Comparison of ENCODE assay signal across 10 cellular contexts in the genomic region with DNA sequence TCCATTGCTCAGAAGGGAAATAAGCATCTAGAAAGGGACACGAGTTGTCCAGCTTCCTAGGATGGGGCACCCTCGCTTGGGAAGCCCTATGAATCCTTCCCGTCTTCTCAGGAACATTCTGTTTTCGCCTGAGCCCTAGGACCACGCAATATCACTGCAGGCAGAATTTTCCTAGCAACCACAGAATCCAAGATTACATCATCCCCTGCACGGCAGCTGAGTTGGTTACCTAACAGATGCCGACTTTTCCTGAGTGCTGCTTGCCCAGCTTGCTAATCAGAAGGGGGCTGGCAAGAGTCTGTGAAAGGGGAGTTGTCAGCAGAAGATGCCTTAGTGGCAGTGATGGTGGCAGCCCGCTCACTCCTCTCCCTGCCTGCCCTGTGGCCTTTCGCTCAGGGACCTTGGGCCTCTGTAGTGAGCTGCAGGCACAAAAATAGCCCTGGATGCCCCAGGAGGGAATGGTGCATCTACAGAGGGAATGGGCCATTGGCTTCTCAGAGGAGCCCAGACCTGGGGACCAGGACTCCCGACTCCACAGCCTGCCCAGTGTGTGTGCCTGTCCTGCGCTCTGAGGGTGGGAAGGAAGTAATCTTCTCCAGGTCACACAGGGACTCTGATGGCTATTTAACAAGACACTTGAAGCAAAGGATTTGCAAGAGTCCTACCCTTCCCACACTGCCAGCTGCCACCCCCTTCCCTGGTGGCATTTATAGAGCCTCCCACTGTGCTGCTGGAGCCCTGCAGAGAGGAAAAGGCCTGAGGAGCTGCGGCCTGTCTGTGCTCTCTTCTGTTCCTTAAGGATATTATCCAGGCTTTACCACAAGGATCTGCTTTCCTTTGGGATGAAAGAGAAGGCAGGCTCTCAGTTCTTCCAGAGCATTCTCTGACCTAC. TPM values are rescaled to one million over a fixed set of nuclear protein-coding genes. Genes with fewer than 3 reads are reported as not detected.
DNase-seq lines count a peak whose midpoint lies in the region; ATAC-seq and TF ChIP-seq lines count a peak whose summit lies in the region.
"Had no signal": no experiment of that assay in that cellular context is flagged by ENCODE, and none has a peak within 500 bp of the region (broad histone marks: within the 10 kb centered on the region; RNA-seq: fewer than 3 reads in every experiment).

No MANE protein-coding gene starts in this region.

- H3K27me3 ChIP-seq in SU-DHL-6 (ENCODE audit: low read length): no peaks in the 10 kb centered on the region

- peak overlapping the region; percentile 69 for H3K9ac ChIP-seq in SU-DHL-6 (ENCODE audit: low read length)

- H3K27ac ChIP-seq in SU-DHL-6 (ENCODE audit: low read depth, low read length) (peak overlapping the region; percentile 98), temporal lobe (ENCODE audit: low read depth, low read length) (peak overlapping the region; percentile 85)

- H3K4me2 ChIP-seq in SU-DHL-6 (ENCODE audit: low read depth, low read length, poor library complexity, severe bottlenecking): peak overlapping the region; percentile 76

- no peaks in the 10 kb centered on the region for H3K4me1 Mint-ChIP-seq in endothelial cell (ENCODE audit: unreplicated experiment)

- TF ChIP-seq CTCF in SU-DHL-6 (IDR thresholded peaks at IDR 0.05; ENCODE audit: insufficient read depth, low read length, poor library complexity, severe bottlenecking): no peak
- no peak for TF ChIP-seq CTCF in foreskin fibroblast (IDR thresholded peaks at IDR 0.05; ENCODE audit: low read depth, low read length)
- TF ChIP-seq CTCF in endothelial cell (IDR thresholded peaks at IDR 0.05; ENCODE audit: unreplicated experiment): no peak

- no peaks in the 10 kb centered on the region for H4K20me1 ChIP-seq in SU-DHL-6 (ENCODE audit: low read depth, low read length)

- H3K4me3 Mint-ChIP-seq in endothelial cell (ENCODE audit: unreplicated experiment): no peak overlapping the region
- H3K4me3 Mint-ChIP-seq: activated naive CD4-positive, alpha-beta T cell treated with anti-CD3 and anti-CD28 coated beads for 36 hours had no signal

- peaks cover 40% of the 10 kb centered on the region for H3F3A ChIP-seq in SU-DHL-6 (ENCODE audit: insufficient read depth)

- H3K36me3 ChIP-seq in SU-DHL-6 (ENCODE audit: low read length): peaks cover 10% of the 10 kb centered on the region

- no peaks in the 10 kb centered on the region for H3K9me3 Mint-ChIP-seq in endothelial cell (ENCODE audit: unreplicated experiment)

- no peak overlapping the region for H2AFZ ChIP-seq in SU-DHL-6 (ENCODE audit: low read depth, low read length, severe bottlenecking)

- peaks cover 12% of the 10 kb centered on the region for H3K36me3 Mint-ChIP-seq in endothelial cell (ENCODE audit: low read depth, unreplicated experiment)

- H3K9me3 ChIP-seq in SU-DHL-6 (ENCODE audit: insufficient read depth, low read length): no peaks in the 10 kb centered on the region

- peaks cover 12% of the 10 kb centered on the region for H3K79me2 ChIP-seq in SU-DHL-6 (ENCODE audit: insufficient read depth, low read length)

- H3K4me3 ChIP-seq in SU-DHL-6 (ENCODE audit: insufficient read depth, low read length, poor library complexity, severe bottlenecking): peak overlapping the region; percentile 59
- no peak overlapping the region for H3K4me3 ChIP-seq in foreskin fibroblast (ENCODE audit: low read depth in 1 of 2, low read length in 2 of 2)

- no peaks in the 10 kb centered on the region for H3K27me3 Mint-ChIP-seq in endothelial cell (ENCODE audit: unreplicated experiment)

- H3K27ac Mint-ChIP-seq in endothelial cell (ENCODE audit: unreplicated experiment): no peak overlapping the region
- H3K27ac Mint-ChIP-seq: activated naive CD4-positive, alpha-beta T cell treated with anti-CD3 and anti-CD28 coated beads for 36 hours had no signal

- ATAC-seq in HG03025 (IDR thresholded peaks at IDR 0.05; ENCODE audit: low FRiP score, unreplicated experiment): no peak

- no peaks in the 10 kb centered on the region for H3K9me2 ChIP-seq in SU-DHL-6 (replicated peaks; ENCODE audit: insufficient read depth, low read length)

- peak; percentile 44 for DNase-seq in NCI-H2227 (lab: John Stamatoyannopoulos, UW; ENCODE audit: unreplicated experiment)
- no peak for DNase-seq in NCI-H2227 treated with DMSO at 0.1 percent for 48 hours (lab: John Stamatoyannopoulos, UW)
- DNase-seq in foreskin fibroblast: peak; percentile 66 to 88
- no peak for DNase-seq in endothelial cell (ENCODE audit: low spot score)
- DNase-seq in activated T-cell treated with anti-CD3 and anti-CD28 coated beads, Interleukin-2, amount 50 U/mL, for 1 hour: no peak
- DNase-seq: activated naive CD4-positive, alpha-beta T cell treated with anti-CD3 and anti-CD28 coated beads for 36 hours; kidney glomerular epithelial cell had no signal

RNA-seq across cellular contexts. Expression of gene CLSTN1, which starts 28.9 kb away (rescaled TPM):
- 173 TPM for total RNA-seq in temporal lobe
- total RNA-seq in endothelial cell (ENCODE audit: unreplicated experiment): 84.8 TPM

RNA-seq across cellular contexts. Expression of gene CTNNBIP1, which starts 57.4 kb away (rescaled TPM):
- 40.3 TPM for total RNA-seq in temporal lobe
- 106 TPM for total RNA-seq in endothelial cell (ENCODE audit: unreplicated experiment)

Comparison
In these comparisons a context has a peak if more than half of its experiments do, and no peak if none do; other contexts are left out.
1. DNase-seq: peak in NCI-H2227 (single experiment) and foreskin fibroblast (2 of 2); none in NCI-H2227 treated with DMSO at 0.1 percent for 48 hours (single experiment), endothelial cell (single experiment) and activated T-cell treated with anti-CD3 and anti-CD28 coated beads, Interleukin-2, amount 50 U/mL, for 1 hour (single experiment).